Comparison of ENCODE assay signal across 17 cellular contexts in the genomic region with DNA sequence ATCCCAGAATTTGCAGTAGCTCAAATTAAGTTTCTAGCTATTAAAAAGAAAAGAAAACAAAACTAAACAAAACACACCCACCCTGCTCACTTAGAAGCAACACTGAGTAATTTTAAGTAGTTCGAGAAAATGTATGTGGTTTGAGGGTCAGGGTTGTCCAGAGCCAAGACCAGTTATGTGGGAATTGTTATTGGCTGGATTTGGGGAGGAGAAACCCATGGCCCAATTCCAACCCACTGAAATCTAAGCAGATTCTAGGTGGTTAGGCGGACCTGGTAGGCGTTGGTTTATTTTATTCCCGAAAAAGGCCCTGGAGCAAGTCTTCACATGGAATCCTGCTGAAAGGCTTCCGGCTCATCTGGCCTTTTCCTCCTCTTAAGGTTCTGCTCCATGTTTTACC.
A peak's percentile ranks its signal among the peaks of the same experiment; 100 is the strongest.
DNase-seq lines count a peak whose midpoint lies in the region; ATAC-seq and TF ChIP-seq lines count a peak whose summit lies in the region.
"Had no signal": no experiment of that assay in that cellular context is flagged by ENCODE, and none has a peak within 500 bp of the region (broad histone marks: within the 10 kb centered on the region; RNA-seq: fewer than 3 reads in every experiment).

No MANE protein-coding gene starts in this region.

- H2AFZ ChIP-seq in hepatocyte (no peak overlapping the region), smooth muscle cell (ENCODE audit: low read depth) (no peak overlapping the region)

- no peak overlapping the region for H3K27ac Mint-ChIP-seq in activated CD4-positive, alpha-beta T cell treated with anti-CD3 and anti-CD28 coated beads, Interleukin-2, amount 10 ng/mL, durations not matched to agents 24 days and 14 days
- H3K27ac Mint-ChIP-seq: activated CD8-positive, alpha-beta T cell treated with anti-CD3 and anti-CD28 coated beads for 36 hours; immature natural killer cell had no signal

- no peak for TF ChIP-seq CTCF in hepatocyte (IDR thresholded peaks at IDR 0.05; ENCODE audit: poor library complexity)
- no peak for TF ChIP-seq CTCF in smooth muscle cell (IDR thresholded peaks at IDR 0.05; ENCODE audit: borderline replicate concordance, insufficient read depth, poor library complexity, severe bottlenecking)

- no peak overlapping the region for H3K4me3 ChIP-seq in hepatocyte
- H3K4me3 ChIP-seq in smooth muscle cell = no peak overlapping the region
- H3K4me3 ChIP-seq: psoas muscle had no signal

- peaks cover 41% of the 10 kb centered on the region for H3K4me1 ChIP-seq in hepatocyte (ENCODE audit: insufficient read depth)
- peaks cover 10% of the 10 kb centered on the region for H3K4me1 ChIP-seq in smooth muscle cell (ENCODE audit: low read depth)
- H3K4me1 ChIP-seq: psoas muscle had no signal

- no peak for ATAC-seq in activated CD4-positive, CD25-positive, alpha-beta regulatory T cell treated with anti-CD3 and anti-CD28 coated beads, Interleukin-2, amount 50 U/mL, for 24 hours
- ATAC-seq in left ventricle myocardium superior (no peak), GM18873 (IDR thresholded peaks at IDR 0.05; ENCODE audit: low FRiP score, unreplicated experiment) (no peak)
- ATAC-seq: activated CD8-positive, alpha-beta T cell treated with anti-CD3 and anti-CD28 coated beads for 36 hours; psoas muscle had no signal

- H4K20me1 ChIP-seq in hepatocyte (ENCODE audit: insufficient read depth, poor library complexity, severe bottlenecking) (peaks cover 3% of the 10 kb centered on the region), smooth muscle cell (ENCODE audit: low read depth) (peaks cover 94% of the 10 kb centered on the region)

- peaks cover 6% of the 10 kb centered on the region for H3F3A ChIP-seq in smooth muscle cell (ENCODE audit: low read depth)

- H3K79me2 ChIP-seq in hepatocyte (peaks cover 97% of the 10 kb centered on the region), smooth muscle cell (ENCODE audit: low read depth) (peaks cover 99% of the 10 kb centered on the region)

- H3K4me2 ChIP-seq in hepatocyte (peak overlapping the region; percentile 7), smooth muscle cell (peak overlapping the region; percentile 50)

- DNase-seq in EH (ENCODE audit: low read depth) (peak; percentile 93), astrocyte of the hippocampus (ENCODE audit: low read depth, low spot score) (peak; percentile 94), hepatocyte (ENCODE audit: low spot score) (no peak), smooth muscle cell (lab: John Stamatoyannopoulos, UW; ENCODE audit: unreplicated experiment) (no peak), left ventricle myocardium superior (no peak)
- DNase-seq in activated CD4-positive, alpha-beta T cell treated with anti-CD3 and anti-CD28 coated beads, Interleukin-2, amount 10 ng/mL, durations not matched to agents 24 days and 14 days = no peak
- DNase-seq: activated CD8-positive, alpha-beta T cell treated with anti-CD3 and anti-CD28 coated beads for 36 hours; activated gamma-delta T cell; GF-D8; immature natural killer cell; NCI-H187; NCI-H526; psoas muscle; stimulated activated CD4-positive, alpha-beta T cell treated with anti-CD3 and anti-CD28 coated beads, Interleukin-2, amount 100 ng/mL, for 24 hours had no signal

- H3K27ac ChIP-seq in hepatocyte = peak overlapping the region; percentile 77
- H3K27ac ChIP-seq in smooth muscle cell (ENCODE audit: low read depth) = peak overlapping the region; percentile 74
- H3K27ac ChIP-seq: psoas muscle had no signal

- H3K36me3 Mint-ChIP-seq in activated CD4-positive, alpha-beta T cell treated with anti-CD3 and anti-CD28 coated beads, Interleukin-2, amount 10 ng/mL, durations not matched to agents 24 days and 14 days (ENCODE audit: low read depth) = peaks cover 4% of the 10 kb centered on the region
- H3K36me3 Mint-ChIP-seq: immature natural killer cell had no signal

- peaks cover 16% of the 10 kb centered on the region for H3K4me1 Mint-ChIP-seq in activated CD4-positive, alpha-beta T cell treated with anti-CD3 and anti-CD28 coated beads, Interleukin-2, amount 10 ng/mL, durations not matched to agents 24 days and 14 days

- H3K4me3 Mint-ChIP-seq in activated CD4-positive, alpha-beta T cell treated with anti-CD3 and anti-CD28 coated beads, Interleukin-2, amount 10 ng/mL, durations not matched to agents 24 days and 14 days = no peak overlapping the region
- H3K4me3 Mint-ChIP-seq: activated CD8-positive, alpha-beta T cell treated with anti-CD3 and anti-CD28 coated beads for 36 hours; central memory CD8-positive, alpha-beta T cell; immature natural killer cell had no signal

- 78% methylated on average over 5 of the region's 5 CpGs for WGBS in hepatocyte (ENCODE audit: low lambda C conversion rate, missing lambda C conversion rate)
- 46% methylated on average over 5 of the region's 5 CpGs for WGBS in smooth muscle cell (ENCODE audit: low lambda C conversion rate)

- H3K9me3 ChIP-seq in hepatocyte (ENCODE audit: low read depth) (no peaks in the 10 kb centered on the region), smooth muscle cell (replicated peaks; ENCODE audit: low read depth) (no peaks in the 10 kb centered on the region)
- H3K9me3 ChIP-seq: psoas muscle had no signal

- H3K36me3 ChIP-seq in hepatocyte (replicated peaks; ENCODE audit: insufficient read depth, low read depth) (no peaks in the 10 kb centered on the region), smooth muscle cell (ENCODE audit: low read depth) (no peaks in the 10 kb centered on the region)

- H3K27me3 Mint-ChIP-seq in activated CD4-positive, alpha-beta T cell treated with anti-CD3 and anti-CD28 coated beads, Interleukin-2, amount 10 ng/mL, durations not matched to agents 24 days and 14 days = no peaks in the 10 kb centered on the region
- H3K27me3 Mint-ChIP-seq: activated CD8-positive, alpha-beta T cell treated with anti-CD3 and anti-CD28 coated beads for 36 hours; central memory CD8-positive, alpha-beta T cell had no signal

- H3K9ac ChIP-seq in smooth muscle cell (ENCODE audit: low read depth) = no peak overlapping the region

- H3K9me3 Mint-ChIP-seq in activated CD4-positive, alpha-beta T cell treated with anti-CD3 and anti-CD28 coated beads, Interleukin-2, amount 10 ng/mL, durations not matched to agents 24 days and 14 days = no peaks in the 10 kb centered on the region
- H3K9me3 Mint-ChIP-seq: central memory CD8-positive, alpha-beta T cell; immature natural killer cell had no signal

- no peaks in the 10 kb centered on the region for H3K27me3 ChIP-seq in hepatocyte
- H3K27me3 ChIP-seq in smooth muscle cell (ENCODE audit: low read depth) = no peaks in the 10 kb centered on the region

- intact Hi-C loops in left ventricle myocardium superior (cut with micrococcal nuclease) = no loop called here
- intact Hi-C loops in activated CD4-positive, alpha-beta T cell treated with anti-CD3 and anti-CD28 coated beads, Interleukin-2, amount 10 ng/mL, durations not matched to agents 24 days and 14 days (cut with micrococcal nuclease) = no loop called here

- H3K9me2 ChIP-seq in hepatocyte (replicated peaks; ENCODE audit: insufficient read depth) = no peaks in the 10 kb centered on the region

Comparison
In these comparisons a context has a peak if more than half of its experiments do, and no peak if none do; other contexts are left out.
1. DNase-seq: peak in EH (single experiment) and astrocyte of the hippocampus (single experiment); none in hepatocyte (single experiment), smooth muscle cell (single experiment), left ventricle myocardium superior (single experiment) and activated CD4-positive, alpha-beta T cell treated with anti-CD3 and anti-CD28 coated beads, Interleukin-2, amount 10 ng/mL, durations not matched to agents 24 days and 14 days (single experiment).